8 cellular contexts compared by ENCODE assay signal in genomic region chr2:173076557-173077345, GRCh38. TPM values are rescaled to one million over a fixed set of nuclear protein-coding genes. Genes with fewer than 3 reads are reported as not detected.
DNase-seq lines count a peak whose midpoint lies in the region; ATAC-seq, FAIRE-seq and TF ChIP-seq lines count a peak whose summit lies in the region.

No MANE protein-coding gene starts in this region.

- H3K4me3 ChIP-seq in ACC112 (ENCODE audit: low read depth, low read length) (peak overlapping the region; percentile 85), right cardiac atrium (ENCODE audit: low read length) (peak overlapping the region; percentile 70)

- TF ChIP-seq CTCF in GM13977 (IDR thresholded peaks at IDR 0.05; ENCODE audit: extremely low read depth, insufficient read depth, missing control alignments), result no peak

- H3K27ac ChIP-seq in ACC112 (ENCODE audit: low read depth, low read length) (peak overlapping the region; percentile 91), right cardiac atrium (ENCODE audit: low read length) (peak overlapping the region; percentile 84)

- 0 out of 2 replicates have a peak, but pooled peaks cover 6% of the 10 kb centered on the region for H3K36me3 ChIP-seq in ACC112 (ENCODE audit: insufficient read depth, low read length)

- no peaks in the 10 kb centered on the region for H3K9me3 Mint-ChIP-seq in activated naive CD8-positive, alpha-beta T cell treated with anti-CD3 and anti-CD28 coated beads, Interleukin-2, amount 50 U/mL, for 24 hours

- H3K27ac Mint-ChIP-seq in activated naive CD8-positive, alpha-beta T cell treated with anti-CD3 and anti-CD28 coated beads, Interleukin-2, amount 50 U/mL, for 24 hours, result peak overlapping the region; percentile 79

- no peaks in the 10 kb centered on the region for H3K27me3 ChIP-seq in ACC112 (ENCODE audit: insufficient read depth, low read length)
- H3K27me3 ChIP-seq in right cardiac atrium (ENCODE audit: control insufficient read depth, insufficient read depth), result no peaks in the 10 kb centered on the region

- WGBS in right cardiac atrium, result 1% methylated on average over 27 of the region's 27 CpGs

- in situ Hi-C loops in GM13977 (cut with MboI; ENCODE audit: low pct_unique_long_range_greater_than_20kb, low sequenced_read_pairs, unreplicated experiment), result no loop called here

- peak overlapping the region; percentile 83 for H3K4me3 Mint-ChIP-seq in activated naive CD8-positive, alpha-beta T cell treated with anti-CD3 and anti-CD28 coated beads, Interleukin-2, amount 50 U/mL, for 24 hours

- H3K9me3 ChIP-seq in right cardiac atrium (ENCODE audit: control insufficient read depth, low read length), result no peaks in the 10 kb centered on the region

- H3K4me1 ChIP-seq in ACC112 (ENCODE audit: control insufficient read depth, insufficient read depth, low read length, unreplicated experiment) (peaks cover 44% of the 10 kb centered on the region), right cardiac atrium (ENCODE audit: control insufficient read depth, insufficient read depth, low read length) (peaks cover 2% of the 10 kb centered on the region)

- peaks cover 49% of the 10 kb centered on the region for H3K79me2 ChIP-seq in ACC112 (ENCODE audit: control insufficient read depth, insufficient read depth, low read length, unreplicated experiment)

- H3K36me3 Mint-ChIP-seq in activated naive CD8-positive, alpha-beta T cell treated with anti-CD3 and anti-CD28 coated beads, Interleukin-2, amount 50 U/mL, for 24 hours (ENCODE audit: low read depth), result peaks cover 1% of the 10 kb centered on the region

- ATAC-seq in HG02885 (IDR thresholded peaks at IDR 0.05; ENCODE audit: poor library complexity, unreplicated experiment), result peak; percentile 33
- ATAC-seq in activated naive CD8-positive, alpha-beta T cell treated with anti-CD3 and anti-CD28 coated beads, Interleukin-2, amount 50 U/mL, for 24 hours, result peak; percentile 47
- peak; percentile 46 to 67 for ATAC-seq in right cardiac atrium
- peak; percentile 76 for ATAC-seq in sciatic nerve

- DNase-seq in GM13977 (ENCODE audit: low spot score) (peak; percentile 28), NCI-H526 (lab: John Stamatoyannopoulos, UW) (peak; percentile 55 to 77), right cardiac atrium (peak; percentile 48 to 82 (median 77)), sciatic nerve (ENCODE audit: low spot score) (peak; percentile 63), frontal cortex (ENCODE audit: low spot score in 2 of 2) (no peak)
- DNase-seq in activated naive CD8-positive, alpha-beta T cell treated with anti-CD3 and anti-CD28 coated beads, Interleukin-2, amount 50 U/mL, for 24 hours, result peak; percentile 38

- H3K27me3 Mint-ChIP-seq in activated naive CD8-positive, alpha-beta T cell treated with anti-CD3 and anti-CD28 coated beads, Interleukin-2, amount 50 U/mL, for 24 hours, result peaks cover 38% of the 10 kb centered on the region

- intact Hi-C loops in right cardiac atrium (cut with DNase I) (loop anchor here in 3 of 4 donors (5.0 kb wide), 5 partner anchors 39 to 136 kb away; no protein-coding TSS in a partner anchor), sciatic nerve (cut with DNase I) (no loop called here)

- peak overlapping the region; percentile 70 for H2AFZ ChIP-seq in ACC112 (ENCODE audit: low read length, unreplicated experiment)

- no peak for FAIRE-seq in frontal cortex (lab: Jason Lieb, UNC)

- peaks cover 22% of the 10 kb centered on the region for H3K4me1 Mint-ChIP-seq in activated naive CD8-positive, alpha-beta T cell treated with anti-CD3 and anti-CD28 coated beads, Interleukin-2, amount 50 U/mL, for 24 hours

RNA-seq across cellular contexts. Expression of gene MAP3K20, which starts 1.1 kb away (rescaled TPM):
- total RNA-seq in right cardiac atrium, result 100 to 1,000 TPM; 268 to 327 (median 295) TPM
- 86.3 TPM for polyA plus RNA-seq in right cardiac atrium
- total RNA-seq in sciatic nerve, result 36.2 TPM
- 9.4 TPM for total RNA-seq in frontal cortex

Comparison
In these comparisons a context has a peak if more than half of its experiments do, and no peak if none do; other contexts are left out.
1. DNase-seq: peak in GM13977 (single experiment), NCI-H526 (2 of 2), activated naive CD8-positive, alpha-beta T cell treated with anti-CD3 and anti-CD28 coated beads, Interleukin-2, amount 50 U/mL, for 24 hours (single experiment), right cardiac atrium (3 of 3) and sciatic nerve (single experiment); none in frontal cortex (0 of 2).
2. Peak in every context shown above with its lines, with median percentiles within 50 percentile points of each other: ATAC-seq.